8 cellular contexts compared by ENCODE assay signal in genomic region chr9:133782157-133783130, GRCh38. TPM values are rescaled to one million over a fixed set of nuclear protein-coding genes. Genes with fewer than 3 reads are reported as not detected.
A peak's percentile ranks its signal among the peaks of the same experiment; 100 is the strongest.
DNase-seq lines count a peak whose midpoint lies in the region; ATAC-seq and TF ChIP-seq lines count a peak whose summit lies in the region.

No MANE protein-coding gene starts in this region.

- CTCF ChIA-PET in activated CD4-positive, alpha-beta T cell treated with anti-CD3 and anti-CD28 coated beads for 36 hours (lab: Charles Lee), result interaction anchor here (0.6 to 5.5 kb wide), 19 partner anchors 9 to 1026 kb away, joined by 3 to 54 read pairs (median 4); no protein-coding TSS in a partner anchor

- no peaks in the 10 kb centered on the region for H3K9me3 ChIP-seq in left lung

- H3K36me3 ChIP-seq in left lung, result peaks cover 0 to 39% of the 10 kb centered on the region in 2 donors

- H3K4me1 ChIP-seq in left lung, result peaks cover 0 to 18% of the 10 kb centered on the region in 2 donors

- no peak overlapping the region for H3K4me3 Mint-ChIP-seq in activated CD4-positive, alpha-beta T cell treated with anti-CD3 and anti-CD28 coated beads for 36 hours

- DNase-seq in DMS79 treated with DMSO at 0.1 percent for 48 hours (lab: John Stamatoyannopoulos, UW) (peak; percentile 40), DMS79 (lab: John Stamatoyannopoulos, UW) (no peak), NCI-H1694 (lab: John Stamatoyannopoulos, UW) (peak; percentile 78), choroid plexus epithelial cell (ENCODE audit: low read depth) (peak; percentile 85), left lung (peak; percentile 68 to 79)
- peak; percentile 85 for DNase-seq in activated CD4-positive, alpha-beta T cell treated with anti-CD3 and anti-CD28 coated beads for 36 hours
- DNase-seq in stimulated activated CD4-positive, alpha-beta T cell treated with anti-CD3 and anti-CD28 coated beads, TNF-alpha, amount 100 ng/mL, for 48 hours (ENCODE audit: low read depth in 3 of 3), result peak; percentile 35 to 66 (median 41)

- POLR2A ChIA-PET in activated CD4-positive, alpha-beta T cell treated with anti-CD3 and anti-CD28 coated beads for 36 hours (lab: Charles Lee), result interaction anchor here (0.7 kb wide), 1 partner anchor 12 kb away, joined by 3 read pairs; no protein-coding TSS in a partner anchor

- no peaks in the 10 kb centered on the region for H3K9me3 Mint-ChIP-seq in activated CD4-positive, alpha-beta T cell treated with anti-CD3 and anti-CD28 coated beads for 36 hours (ENCODE audit: low read depth)

- H3K4me3 ChIP-seq in choroid plexus epithelial cell (ENCODE audit: low read depth, low read length), result no peak overlapping the region
- no peak overlapping the region for H3K4me3 ChIP-seq in left lung

- no peaks in the 10 kb centered on the region for H3K4me1 Mint-ChIP-seq in activated CD4-positive, alpha-beta T cell treated with anti-CD3 and anti-CD28 coated beads for 36 hours

- H3K27me3 ChIP-seq in left lung, result no peaks in the 10 kb centered on the region

- H3K27ac Mint-ChIP-seq in activated CD4-positive, alpha-beta T cell treated with anti-CD3 and anti-CD28 coated beads for 36 hours, result no peak overlapping the region

- TF ChIP-seq CTCF in choroid plexus epithelial cell (conservative IDR thresholded peaks at IDR 0.05; ENCODE audit: low read depth, low read length), result peak; percentile 94
- peak; percentile 58 to 69 for TF ChIP-seq CTCF in left lung (IDR thresholded peaks at IDR 0.05)

- no peak overlapping the region for H3K27ac ChIP-seq in left lung

- peak; percentile 63 for ATAC-seq in activated CD4-positive, alpha-beta T cell treated with anti-CD3 and anti-CD28 coated beads for 36 hours
- ATAC-seq in left lung (peak; percentile 75), HG02870 (IDR thresholded peaks at IDR 0.05; ENCODE audit: unreplicated experiment) (no peak)

- H3K27me3 Mint-ChIP-seq in activated CD4-positive, alpha-beta T cell treated with anti-CD3 and anti-CD28 coated beads for 36 hours, result no peaks in the 10 kb centered on the region

- no peaks in the 10 kb centered on the region for H3K36me3 Mint-ChIP-seq in activated CD4-positive, alpha-beta T cell treated with anti-CD3 and anti-CD28 coated beads for 36 hours (ENCODE audit: low read depth)

- intact Hi-C loops in activated CD4-positive, alpha-beta T cell treated with anti-CD3 and anti-CD28 coated beads for 36 hours (cut with DNase I, micrococcal nuclease), result loop anchor here (1.0 to 2.0 kb wide), 3 partner anchors 212 to 317 kb away; no protein-coding TSS in a partner anchor
- intact Hi-C loops in left lung (cut with DNase I), result no loop called here

RNA-seq across cellular contexts. Expression of gene SARDH, which starts 44.3 kb away (rescaled TPM):
- total RNA-seq in activated CD4-positive, alpha-beta T cell treated with anti-CD3 and anti-CD28 coated beads for 36 hours, result 1 to 10 TPM; 7.8 to 8.2 TPM
- total RNA-seq in left lung, result 1 to 10 TPM; 3.9 to 5.9 TPM

Comparison
In these comparisons a context has a peak if more than half of its experiments do, and no peak if none do; other contexts are left out.
1. intact Hi-C loops: an anchor here in activated CD4-positive, alpha-beta T cell treated with anti-CD3 and anti-CD28 coated beads for 36 hours (1.0 to 2.0 kb wide); none called in left lung.